ENCODE assay signal across 14 cellular contexts in the genomic region with DNA sequence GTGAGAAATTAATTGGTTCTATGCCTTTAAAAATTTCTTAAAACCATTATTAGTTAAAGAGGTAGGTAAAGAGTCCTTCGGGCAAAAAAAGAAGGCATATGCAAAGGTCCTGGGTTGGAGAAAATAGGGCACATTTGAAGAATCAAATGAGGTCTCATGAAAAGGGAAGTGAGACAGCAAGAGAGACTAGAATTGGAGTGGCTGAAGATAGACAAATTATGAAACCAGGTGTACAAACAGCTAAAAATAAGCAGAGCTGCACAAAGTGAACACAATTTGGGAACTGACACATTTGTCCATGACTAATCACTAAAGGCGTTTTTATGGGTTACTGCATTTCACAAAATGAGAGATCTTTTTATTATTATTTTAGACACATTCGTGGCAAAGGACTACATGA.
DNase-seq lines count a peak whose midpoint lies in the region; ATAC-seq, FAIRE-seq and TF ChIP-seq lines count a peak whose summit lies in the region.
"Had no signal": no experiment of that assay in that cellular context is flagged by ENCODE, and none has a peak within 500 bp of the region (broad histone marks: within the 10 kb centered on the region; RNA-seq: fewer than 3 reads in every experiment).

No MANE protein-coding gene starts in this region.

- peaks cover 16% of the 10 kb centered on the region for H3K9me3 Mint-ChIP-seq in stimulated activated effector memory CD8-positive, alpha-beta T cell treated with anti-CD3 and anti-CD28 coated beads, Interleukin-12 subunit alpha, Interleukin-12 subunit beta, amount 100 ng/mL, for 72 hours

- no peak overlapping the region for H3K4me3 Mint-ChIP-seq in stimulated activated effector memory CD8-positive, alpha-beta T cell treated with anti-CD3 and anti-CD28 coated beads, Interleukin-12 subunit alpha, Interleukin-12 subunit beta, amount 100 ng/mL, for 72 hours
- H3K4me3 Mint-ChIP-seq: naive B cell had no signal

- H3K27ac Mint-ChIP-seq in stimulated activated effector memory CD8-positive, alpha-beta T cell treated with anti-CD3 and anti-CD28 coated beads, Interleukin-12 subunit alpha, Interleukin-12 subunit beta, amount 100 ng/mL, for 72 hours, result no peak overlapping the region

- FAIRE-seq in GM12891 (lab: Jason Lieb, UNC), result peak; percentile 88

- H3K36me3 Mint-ChIP-seq in stimulated activated effector memory CD8-positive, alpha-beta T cell treated with anti-CD3 and anti-CD28 coated beads, Interleukin-12 subunit alpha, Interleukin-12 subunit beta, amount 100 ng/mL, for 72 hours, result no peaks in the 10 kb centered on the region
- H3K36me3 Mint-ChIP-seq: naive B cell had no signal

- H3K36me3 ChIP-seq in mucosa of descending colon (ENCODE audit: low read depth), result no peaks in the 10 kb centered on the region
- H3K36me3 ChIP-seq: stomach had no signal

- peak; percentile 98 for ATAC-seq in GM19395 (IDR thresholded peaks at IDR 0.05; ENCODE audit: unreplicated experiment)
- peak; percentile 97 for ATAC-seq in HG02852 (IDR thresholded peaks at IDR 0.05; ENCODE audit: unreplicated experiment)
- ATAC-seq in HG03558 (IDR thresholded peaks at IDR 0.05; ENCODE audit: extremely low read depth, unreplicated experiment), result peak; percentile 97
- ATAC-seq in mucosa of descending colon, result no peak
- no peak for ATAC-seq in stimulated activated effector memory CD8-positive, alpha-beta T cell treated with anti-CD3 and anti-CD28 coated beads, Interleukin-12 subunit alpha, Interleukin-12 subunit beta, amount 100 ng/mL, for 72 hours

- H3K4me1 Mint-ChIP-seq in stimulated activated effector memory CD8-positive, alpha-beta T cell treated with anti-CD3 and anti-CD28 coated beads, Interleukin-12 subunit alpha, Interleukin-12 subunit beta, amount 100 ng/mL, for 72 hours, result no peaks in the 10 kb centered on the region
- H3K4me1 Mint-ChIP-seq: naive B cell had no signal

- H3K4me1 ChIP-seq in mucosa of descending colon (ENCODE audit: low read depth), result no peaks in the 10 kb centered on the region
- H3K4me1 ChIP-seq: stomach had no signal

- H3K4me3 ChIP-seq in mucosa of descending colon, result no peak overlapping the region
- H3K4me3 ChIP-seq: SK-N-MC, stomach had no signal

- intact Hi-C loops in mucosa of descending colon (cut with DNase I, micrococcal nuclease), result no loop called here

- TF ChIP-seq CTCF in mucosa of descending colon (IDR thresholded peaks at IDR 0.05), result no peak

- no peak for TF ChIP-seq POLR2A in GM12891 (IDR thresholded peaks at IDR 0.05; ENCODE audit: low read depth, low read length)

- no peak for DNase-seq in GM12891 (ENCODE audit: insufficient read length, low spot score)
- no peak for DNase-seq in effector CD4-positive, alpha-beta T cell
- no peak for DNase-seq in central memory CD4-positive, alpha-beta T cell
- no peak for DNase-seq in mucosa of descending colon
- no peak for DNase-seq in stimulated activated effector memory CD8-positive, alpha-beta T cell treated with anti-CD3 and anti-CD28 coated beads, Interleukin-12 subunit alpha, Interleukin-12 subunit beta, amount 100 ng/mL, for 72 hours (ENCODE audit: low spot score in 2 of 2)
- DNase-seq: AML-193, aorta, IMR-90, naive B cell, stomach had no signal

- H3K9me3 ChIP-seq in mucosa of descending colon, result no peaks in the 10 kb centered on the region

TF ChIP-seq in GM12891, 5 proteins besides CTCF, POLR2A, EP300 and RAD21:
- TF ChIP-seq PAX5 (IDR thresholded peaks at IDR 0.05; ENCODE audit: insufficient read depth, low read length, severe bottlenecking) (no peak), SPI1 (IDR thresholded peaks at IDR 0.05; ENCODE audit: low read depth, low read length) (peak; percentile 98)
TF ChIP-seq in GM12891: peak in this region for 1.

Comparison
In these comparisons a context has a peak if more than half of its experiments do, and no peak if none do; other contexts are left out.
1. ATAC-seq: peak in GM19395 (single experiment), HG02852 (single experiment) and HG03558 (single experiment); none in mucosa of descending colon (single experiment) and stimulated activated effector memory CD8-positive, alpha-beta T cell treated with anti-CD3 and anti-CD28 coated beads, Interleukin-12 subunit alpha, Interleukin-12 subunit beta, amount 100 ng/mL, for 72 hours (single experiment).